In genomic region chr22:49212002-49212401, GRCh38 we compare ENCODE assay signal across 17 cellular contexts.
A peak's percentile ranks its signal among the peaks of the same experiment; 100 is the strongest.
DNase-seq lines count a peak whose midpoint lies in the region; ATAC-seq and TF ChIP-seq lines count a peak whose summit lies in the region.
"Had no signal": no experiment of that assay in that cellular context is flagged by ENCODE, and none has a peak within 500 bp of the region (broad histone marks: within the 10 kb centered on the region; RNA-seq: fewer than 3 reads in every experiment).

No MANE protein-coding gene starts in this region.

- no peaks in the 10 kb centered on the region for H3K79me2 ChIP-seq in H9 (ENCODE audit: insufficient read depth, low read length)

- no peak overlapping the region for H3K27ac ChIP-seq in H9 (ENCODE audit: insufficient read length, low read depth, low read length)

- no peak overlapping the region for H3K14ac ChIP-seq in H9 (ENCODE audit: insufficient read depth, low read length)

- no peak overlapping the region for H3K9ac ChIP-seq in H9 (ENCODE audit: extremely low read depth, insufficient read length, low read length)

- peaks cover 0 to 13% (median 8%) of the 10 kb centered on the region in 7 donors for H3K9me3 Mint-ChIP-seq in CD14-positive monocyte
- H3K9me3 Mint-ChIP-seq in H9: peaks cover 5 to 6% of the 10 kb centered on the region in 2 experiments
- no peaks in the 10 kb centered on the region for H3K9me3 Mint-ChIP-seq in activated CD4-positive, alpha-beta memory T cell treated with anti-CD3 and anti-CD28 coated beads for 36 hours
- H3K9me3 Mint-ChIP-seq: CD4-positive, alpha-beta T cell had no signal

- H3K23me2 ChIP-seq in H9 (ENCODE audit: insufficient read length, low read depth, low read length, poor library complexity, severe bottlenecking): no peaks in the 10 kb centered on the region

- H2AK5ac ChIP-seq in H9 (ENCODE audit: insufficient read length, low read length): no peak overlapping the region

- H4K5ac ChIP-seq in H9 (ENCODE audit: insufficient read length, low read depth, low read length): no peak overlapping the region

- intact Hi-C loops in CD14-positive monocyte (cut with micrococcal nuclease) (no loop called here), sciatic nerve (cut with DNase I) (no loop called here), left colon (cut with DNase I, micrococcal nuclease) (no loop called here)
- intact Hi-C loops in activated CD4-positive, alpha-beta memory T cell treated with anti-CD3 and anti-CD28 coated beads for 36 hours (cut with micrococcal nuclease): no loop called here

- no peaks in the 10 kb centered on the region for H3K79me1 ChIP-seq in H9 (ENCODE audit: insufficient read depth, low read depth, low read length, poor library complexity, severe bottlenecking)

- no peak overlapping the region for H2AFZ ChIP-seq in H9 (ENCODE audit: low read length)

- H3K4me1 Mint-ChIP-seq in CD14-positive monocyte (no peaks in the 10 kb centered on the region), H9 (no peaks in the 10 kb centered on the region)
- no peaks in the 10 kb centered on the region for H3K4me1 Mint-ChIP-seq in activated CD4-positive, alpha-beta memory T cell treated with anti-CD3 and anti-CD28 coated beads for 36 hours (ENCODE audit: low read depth)
- H3K4me1 Mint-ChIP-seq: B cell had no signal

- WGBS in H9 (ENCODE audit: extremely low coverage, insufficient read length, low lambda C conversion rate): no CpG with 5 or more reads among the region's 5 CpGs

- no peak overlapping the region for H3K4me2 ChIP-seq in H9 (ENCODE audit: insufficient read depth, insufficient read length, low read length)

- no peak overlapping the region for H4K8ac ChIP-seq in H9 (replicated peaks; ENCODE audit: insufficient read length, low read depth, low read length)

- no peak overlapping the region for H2BK20ac ChIP-seq in H9 (ENCODE audit: low read depth, low read length, poor library complexity, severe bottlenecking)

- no peak overlapping the region for H3K27ac Mint-ChIP-seq in CD14-positive monocyte
- H3K27ac Mint-ChIP-seq in H9: no peak overlapping the region
- H3K27ac Mint-ChIP-seq in activated CD4-positive, alpha-beta memory T cell treated with anti-CD3 and anti-CD28 coated beads for 36 hours: no peak overlapping the region
- H3K27ac Mint-ChIP-seq: B cell; CD4-positive, alpha-beta T cell had no signal

- ATAC-seq in sciatic nerve (no peak), left colon (no peak)

- H2BK5ac ChIP-seq in H9 (ENCODE audit: insufficient read length, low read length): no peak overlapping the region

- H3K36me3 Mint-ChIP-seq in CD14-positive monocyte (no peaks in the 10 kb centered on the region), H9 (ENCODE audit: insufficient read depth in 1 of 3, low read depth in 3 of 3) (0 out of 7 replicates have a peak, but pooled peaks cover 0 to 5% (median 0%) of the 10 kb centered on the region in 3 experiments)
- no peaks in the 10 kb centered on the region for H3K36me3 Mint-ChIP-seq in activated CD4-positive, alpha-beta memory T cell treated with anti-CD3 and anti-CD28 coated beads for 36 hours

- POLR2A ChIA-PET in activated CD4-positive, alpha-beta memory T cell treated with anti-CD3 and anti-CD28 coated beads for 36 hours (lab: Charles Lee): no interaction called here

- H3K18ac ChIP-seq in H9 (ENCODE audit: insufficient read length, low read depth, low read length): no peak overlapping the region

- H4K20me1 ChIP-seq in H9 (ENCODE audit: control insufficient read depth, insufficient read depth, insufficient read length): no peaks in the 10 kb centered on the region

- H4K91ac ChIP-seq in H9 (ENCODE audit: insufficient read length, low read depth, low read length): no peak overlapping the region

- H3K27me3 Mint-ChIP-seq in CD14-positive monocyte (ENCODE audit: low read depth in 3 of 3): peaks cover 0 to 1% (median 0%) of the 10 kb centered on the region in 3 donors
- H3K27me3 Mint-ChIP-seq in H9 (ENCODE audit: low read depth): peaks cover 42% of the 10 kb centered on the region
- H3K27me3 Mint-ChIP-seq in activated CD4-positive, alpha-beta memory T cell treated with anti-CD3 and anti-CD28 coated beads for 36 hours: peaks cover 7% of the 10 kb centered on the region
- H3K27me3 Mint-ChIP-seq: B cell had no signal

- no peak overlapping the region for H2BK15ac ChIP-seq in H9 (ENCODE audit: low read depth, low read length)

- no peak overlapping the region for H3T11ph ChIP-seq in H9 (ENCODE audit: low read length)

- no peak overlapping the region for H2BK12ac ChIP-seq in H9 (ENCODE audit: insufficient read length, low read depth, low read length)

- no peak overlapping the region for H3K23ac ChIP-seq in H9 (ENCODE audit: insufficient read length, low read depth, low read length)

- no peak overlapping the region for H3K4ac ChIP-seq in H9 (ENCODE audit: low read depth, low read length)

- H2BK120ac ChIP-seq in H9 (ENCODE audit: low read depth, low read length, poor library complexity, severe bottlenecking): no peak overlapping the region

- H3K9me3 ChIP-seq in H9 (ENCODE audit: control insufficient read depth, low read depth, low read length): no peaks in the 10 kb centered on the region
- H3K9me3 ChIP-seq: MG63 had no signal

- H3K4me3 Mint-ChIP-seq in CD14-positive monocyte (no peak overlapping the region), H9 (no peak overlapping the region)
- no peak overlapping the region for H3K4me3 Mint-ChIP-seq in activated CD4-positive, alpha-beta memory T cell treated with anti-CD3 and anti-CD28 coated beads for 36 hours
- H3K4me3 Mint-ChIP-seq: B cell; CD4-positive, alpha-beta T cell had no signal

- H3K4me1 ChIP-seq in H9 (ENCODE audit: insufficient read depth, low read length): no peaks in the 10 kb centered on the region

- no peak overlapping the region for H3K56ac ChIP-seq in H9 (ENCODE audit: insufficient read length, low read depth, low read length)

- CTCF ChIA-PET in activated CD4-positive, alpha-beta memory T cell treated with anti-CD3 and anti-CD28 coated beads for 36 hours (lab: Charles Lee): no interaction called here

- no peak for TF ChIP-seq CTCF in CD14-positive monocyte (IDR thresholded peaks at IDR 0.05)
- TF ChIP-seq CTCF in H9 (conservative IDR thresholded peaks at IDR 0.05): no peak

- DNase-seq in CD14-positive monocyte (ENCODE audit: low spot score): peak; percentile 25
- DNase-seq in H9: peak; percentile 6
- peak; percentile 14 for DNase-seq in islet precursor cell
- peak; percentile 19 for DNase-seq in sciatic nerve (ENCODE audit: low spot score)
- no peak for DNase-seq in left colon
- DNase-seq in activated CD4-positive, alpha-beta memory T cell treated with anti-CD3 and anti-CD28 coated beads for 36 hours: no peak
- DNase-seq in cerebellar cortex (ENCODE audit: low spot score): no peak
- DNase-seq in DMS 273 (lab: John Stamatoyannopoulos, UW; ENCODE audit: unreplicated experiment): no peak
- DNase-seq: IMR-90, Karpas-422, MG63, NCI-H1092 treated with DMSO at 0.1 percent for 48 hours, NCI-H2227 treated with DMSO at 0.1 percent for 48 hours, NCI-H524 treated with DMSO at 0.1 percent for 48 hours, SHP77 had no signal

- no peaks in the 10 kb centered on the region for H3K27me3 ChIP-seq in H9 (ENCODE audit: insufficient read depth, low read length)
- H3K27me3 ChIP-seq: MG63 had no signal

Comparison
In these comparisons a context has a peak if more than half of its experiments do, and no peak if none do; other contexts are left out.
1. DNase-seq: peak in CD14-positive monocyte (single experiment), H9 (single experiment), islet precursor cell (single experiment) and sciatic nerve (single experiment); none in left colon (0 of 2), activated CD4-positive, alpha-beta memory T cell treated with anti-CD3 and anti-CD28 coated beads for 36 hours (single experiment), cerebellar cortex (single experiment) and DMS 273 (single experiment).